ENCODE assay signal across 9 cellular contexts in the genomic region with DNA sequence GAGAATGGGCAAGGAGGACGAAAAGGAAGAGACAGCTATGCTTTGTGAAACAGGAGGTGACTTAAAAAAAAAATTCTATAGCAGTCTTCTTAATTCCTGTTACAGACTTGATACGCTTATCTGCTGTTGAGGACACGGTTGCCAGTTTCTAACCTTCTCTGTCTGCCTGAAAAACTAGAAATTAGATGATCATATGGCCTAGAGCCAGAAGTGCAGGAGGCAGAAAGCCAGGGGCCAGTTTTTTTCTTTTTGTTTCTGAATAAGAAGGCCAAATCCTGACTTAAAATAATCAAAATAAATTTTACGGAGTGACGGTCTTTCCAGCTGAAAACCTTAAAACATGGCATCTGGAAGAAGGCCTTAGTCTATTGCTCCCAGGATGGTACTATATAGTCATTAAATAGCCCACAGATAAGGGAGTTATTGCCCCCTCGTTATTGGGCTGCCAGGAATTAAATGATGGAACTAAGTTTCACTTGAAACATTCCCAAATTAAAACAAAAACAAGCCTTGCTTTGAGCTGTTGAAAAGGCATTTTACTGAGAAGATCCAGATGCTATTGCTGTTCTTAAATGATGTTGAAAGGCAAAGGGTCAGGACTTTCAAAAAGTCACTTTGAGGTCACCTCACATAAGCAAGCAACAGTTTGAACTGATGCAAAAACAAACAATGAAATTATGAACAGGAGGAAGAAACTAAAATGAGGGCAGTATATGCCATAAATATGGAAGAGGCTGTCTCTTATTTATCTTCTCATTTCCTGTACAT. TPM values are rescaled to one million over a fixed set of nuclear protein-coding genes. Genes with fewer than 3 reads are reported as not detected.
DNase-seq lines count a peak whose midpoint lies in the region; ATAC-seq and TF ChIP-seq lines count a peak whose summit lies in the region.
"Had no signal": no experiment of that assay in that cellular context is flagged by ENCODE, and none has a peak within 500 bp of the region (broad histone marks: within the 10 kb centered on the region; RNA-seq: fewer than 3 reads in every experiment).

No MANE protein-coding gene starts in this region.

- peaks cover 37% of the 10 kb centered on the region for H3K4me1 Mint-ChIP-seq in activated T-cell treated with anti-CD3 and anti-CD28 coated beads, Interleukin-2, amount 50 U/mL, for 4 hours (ENCODE audit: low read depth)

- no peak for TF ChIP-seq EP300 in tibial nerve (IDR thresholded peaks at IDR 0.05)

- peaks cover 7% of the 10 kb centered on the region for H3K36me3 Mint-ChIP-seq in activated T-cell treated with anti-CD3 and anti-CD28 coated beads, Interleukin-2, amount 50 U/mL, for 4 hours (ENCODE audit: insufficient read depth)

- no peaks in the 10 kb centered on the region for H3K27me3 ChIP-seq in ascending aorta
- no peaks in the 10 kb centered on the region for H3K27me3 ChIP-seq in layer of hippocampus (ENCODE audit: control insufficient read depth, insufficient read depth, low read length)
- no peaks in the 10 kb centered on the region for H3K27me3 ChIP-seq in tibial nerve

- TF ChIP-seq CTCF in ascending aorta (IDR thresholded peaks at IDR 0.05) (no peak), tibial nerve (IDR thresholded peaks at IDR 0.05) (no peak)

- peak overlapping the region; percentile 86 for H3K4me3 Mint-ChIP-seq in activated T-cell treated with anti-CD3 and anti-CD28 coated beads, Interleukin-2, amount 50 U/mL, for 4 hours

- H3K36me3 ChIP-seq in ascending aorta (peaks cover 0 to 6% of the 10 kb centered on the region in 2 donors), tibial nerve (peaks cover 0 to 8% (median 0%) of the 10 kb centered on the region in 3 donors)

- intact Hi-C loops in ascending aorta (cut with DNase I): loop anchor here (10.0 kb wide), 3 partner anchors 207 to 1987 kb away; a partner anchor contains a TSS

- H3K4me3 ChIP-seq in ascending aorta (peak overlapping the region; percentile 32 to 69), tibial nerve (peak overlapping the region in 3 of 4 donors; percentile 50 to 70 (median 67))

- ATAC-seq in activated T-cell treated with anti-CD3 and anti-CD28 coated beads, Interleukin-2, amount 50 U/mL, for 4 hours: no peak
- ATAC-seq in HG03139 (IDR thresholded peaks at IDR 0.05; ENCODE audit: unreplicated experiment): no peak

- WGBS in tibial nerve, 2 donors: 25 to 28% methylated on average over 6 of the region's 6 CpGs

- no peaks in the 10 kb centered on the region for H3K27me3 Mint-ChIP-seq in activated T-cell treated with anti-CD3 and anti-CD28 coated beads, Interleukin-2, amount 50 U/mL, for 4 hours (ENCODE audit: low read depth)

- H3K4me1 ChIP-seq in ascending aorta (peaks cover 9 to 20% of the 10 kb centered on the region in 2 donors), tibial nerve (peaks cover 0 to 37% (median 19%) of the 10 kb centered on the region in 4 donors)

- H3K9me3 ChIP-seq in ascending aorta (no peaks in the 10 kb centered on the region), tibial nerve (no peaks in the 10 kb centered on the region)

- H3K27ac ChIP-seq in ascending aorta (peak overlapping the region; percentile 88 to 93), layer of hippocampus (ENCODE audit: low read depth, low read length) (peak overlapping the region; percentile 57), tibial nerve (peak overlapping the region; percentile 3 to 90 (median 44))

- no peaks in the 10 kb centered on the region for H3K9me3 Mint-ChIP-seq in activated T-cell treated with anti-CD3 and anti-CD28 coated beads, Interleukin-2, amount 50 U/mL, for 4 hours

- no peak for TF ChIP-seq POLR2A in tibial nerve (IDR thresholded peaks at IDR 0.05)

- DNase-seq in activated T-cell treated with anti-CD3 and anti-CD28 coated beads, Interleukin-2, amount 50 U/mL, for 4 hours: no peak
- DNase-seq in activated T-cell treated with anti-CD3 and anti-CD28 coated beads, Interleukin-2, amount 50 U/mL, for 48 hours: no peak
- DNase-seq in ascending aorta (ENCODE audit: low spot score in 2 of 2): no peak
- DNase-seq in tibial nerve (ENCODE audit: low spot score in 2 of 2): no peak
- DNase-seq in COR-L47 (lab: John Stamatoyannopoulos, UW): no peak
- DNase-seq in NCI-H1048 (lab: John Stamatoyannopoulos, UW): no peak
- DNase-seq: activated gamma-delta T cell had no signal

RNA-seq across cellular contexts. Expression of a gene that starts 1.9 kb away (rescaled TPM):
- 10 to 100 TPM; 16.7 to 19.6 (median 18.6) TPM for total RNA-seq in activated T-cell treated with anti-CD3 and anti-CD28 coated beads, Interleukin-2, amount 50 U/mL, for 4 hours
- total RNA-seq in ascending aorta (20.6 TPM), tibial nerve (10 to 100 TPM; 12.9 to 15.1 (median 14.3) TPM)

RNA-seq across cellular contexts. Expression of a gene that starts 29.7 kb away (rescaled TPM):
- 10 to 100 TPM; 91.6 to 96.0 (median 93.6) TPM for total RNA-seq in activated T-cell treated with anti-CD3 and anti-CD28 coated beads, Interleukin-2, amount 50 U/mL, for 4 hours
- total RNA-seq in ascending aorta: 2.1 TPM
- 10 to 100 TPM in 1 of 4 donors, 1 to 10 TPM in 3; 6.1 to 10.7 (median 7.8) TPM for total RNA-seq in tibial nerve

Comparison
In these comparisons a context has a peak if more than half of its experiments do, and no peak if none do; other contexts are left out.
1. RNA of a gene that starts 29.7 kb away (total RNA-seq): 91.6 to 96.0 TPM in activated T-cell treated with anti-CD3 and anti-CD28 coated beads, Interleukin-2, amount 50 U/mL, for 4 hours; 6.1 to 10.7 TPM in tibial nerve and 2.1 TPM in ascending aorta (single experiment); every median in the first group is over 4 times any median in the second.
2. Peak in every context shown above with its lines, with median percentiles within 50 percentile points of each other: H3K27ac ChIP-seq.